8 cellular contexts compared by ENCODE assay signal in genomic region chr2:46296840-46297545, GRCh38. TPM values are rescaled to one million over a fixed set of nuclear protein-coding genes. Genes with fewer than 3 reads are reported as not detected.
DNase-seq lines count a peak whose midpoint lies in the region; ATAC-seq, FAIRE-seq and TF ChIP-seq lines count a peak whose summit lies in the region.

EPAS1 (plus strand) TSS chr2:46297407; CDS start chr2:46297912, 505 bp downstream.

- H3K9ac ChIP-seq in Loucy (ENCODE audit: low read depth, low read length, poor library complexity, severe bottlenecking) (peak within 1 kb of the TSS; percentile 68), astrocyte (ENCODE audit: low read length) (peak within 1 kb of the TSS; percentile 70)

- H3K4me3 Mint-ChIP-seq in GM23338 (peak within 1 kb of the TSS; percentile 84), astrocyte (ENCODE audit: unreplicated experiment) (peak within 1 kb of the TSS; percentile 89)

- H3K4me3 ChIP-seq in GM23338 = peak within 1 kb of the TSS; percentile 78
- H3K4me3 ChIP-seq in Loucy (ENCODE audit: low read length, poor library complexity, severe bottlenecking) = peak within 1 kb of the TSS; percentile 78
- peak within 1 kb of the TSS; percentile 67 for H3K4me3 ChIP-seq in astrocyte (ENCODE audit: insufficient read depth, low read depth, low read length)
- peak within 1 kb of the TSS; percentile 93 for H3K4me3 ChIP-seq in right cardiac atrium (ENCODE audit: low read length)
- H3K4me3 ChIP-seq in urinary bladder (ENCODE audit: low read depth, low read length) = peak within 1 kb of the TSS; percentile 73

- H2AFZ ChIP-seq in GM23338 = peak within 1 kb of the TSS; percentile 98
- peak within 1 kb of the TSS; percentile 72 for H2AFZ ChIP-seq in Loucy (ENCODE audit: low read length)
- H2AFZ ChIP-seq in astrocyte (ENCODE audit: low read depth, low read length) = peak within 1 kb of the TSS; percentile 82

- H3K36me3 ChIP-seq in GM23338 (ENCODE audit: insufficient read depth) (no peaks in the 10 kb centered on the region), Loucy (ENCODE audit: insufficient read depth, low read length) (no peaks in the 10 kb centered on the region), astrocyte (ENCODE audit: insufficient read depth, low read length) (no peaks in the 10 kb centered on the region), urinary bladder (ENCODE audit: insufficient read depth) (no peaks in the 10 kb centered on the region)

- H3K9me3 ChIP-seq in Loucy (ENCODE audit: insufficient read depth, low read depth, low read length) = no peaks in the 10 kb centered on the region
- H3K9me3 ChIP-seq in astrocyte (ENCODE audit: insufficient read depth, low read depth, low read length) = no peaks in the 10 kb centered on the region
- H3K9me3 ChIP-seq in right cardiac atrium (ENCODE audit: control insufficient read depth, low read length) = no peaks in the 10 kb centered on the region

- H3K9me2 ChIP-seq in GM23338 (ENCODE audit: insufficient read depth) (0 out of 2 replicates have a peak, but pooled peaks cover 1% of the 10 kb centered on the region), Loucy (replicated peaks; ENCODE audit: low read depth, low read length) (no peaks in the 10 kb centered on the region)

- FAIRE-seq in astrocyte (lab: Jason Lieb, UNC) = no peak

- DNase-seq in EH (ENCODE audit: low read depth) (peak; percentile 89), GM23338 (ENCODE audit: low spot score) (peak; percentile 92), T1000 (lab: John Stamatoyannopoulos, UW) (peak; percentile 75), astrocyte (ENCODE audit: low read depth) (peak; percentile 63), right cardiac atrium (peak; percentile 97 to 99 (median 99)), putamen (ENCODE audit: low spot score) (peak; percentile 76)

- peaks cover 74% of the 10 kb centered on the region for H3K27me3 Mint-ChIP-seq in GM23338 (ENCODE audit: insufficient read depth, low read depth, poor library complexity)
- peaks cover 60% of the 10 kb centered on the region for H3K27me3 Mint-ChIP-seq in astrocyte (ENCODE audit: low read depth, unreplicated experiment)

- intact Hi-C loops in right cardiac atrium (cut with DNase I) = loop anchor here in 3 of 4 donors (5.0 to 10.0 kb wide), 4 partner anchors 40 to 235 kb away; no protein-coding TSS in a partner anchor

- H3K79me2 ChIP-seq in GM23338 (replicated peaks; ENCODE audit: insufficient read depth) (no peaks in the 10 kb centered on the region), Loucy (ENCODE audit: insufficient read depth, low read length) (peaks cover 43% of the 10 kb centered on the region), astrocyte (ENCODE audit: insufficient read depth, low read length) (no peaks in the 10 kb centered on the region)

- H3K27ac ChIP-seq in GM23338 (ENCODE audit: low read depth) (no peak within 1 kb of the TSS), astrocyte (ENCODE audit: low read depth, low read length) (no peak within 1 kb of the TSS), right cardiac atrium (ENCODE audit: low read length) (peak within 1 kb of the TSS; percentile 98), urinary bladder (ENCODE audit: low read depth) (peak within 1 kb of the TSS; percentile 80)

- H3F3A ChIP-seq in GM23338 (replicated peaks; ENCODE audit: low read depth) = peaks cover 8% of the 10 kb centered on the region; the same call in 1 of the 2 replicates
- 0 out of 2 replicates have a peak, but pooled peaks cover 2% of the 10 kb centered on the region for H3F3A ChIP-seq in Loucy (ENCODE audit: low read depth)

- H3K4me2 ChIP-seq in GM23338 (peak within 1 kb of the TSS; percentile 95), Loucy (ENCODE audit: low read depth, low read length, poor library complexity, severe bottlenecking) (peak within 1 kb of the TSS; percentile 98), astrocyte (ENCODE audit: low read length) (peak within 1 kb of the TSS; percentile 86)

- H3K27ac Mint-ChIP-seq in GM23338 (no peak within 1 kb of the TSS), astrocyte (ENCODE audit: unreplicated experiment) (no peak within 1 kb of the TSS)

- TF ChIP-seq CTCF in GM23338 (conservative IDR thresholded peaks at IDR 0.05; ENCODE audit: low read depth in 2 of 2) (no peak), Loucy (conservative IDR thresholded peaks at IDR 0.05; ENCODE audit: low read length) (no peak), astrocyte (IDR thresholded peaks at IDR 0.05; ENCODE audit: insufficient read depth, low read depth, low read length) (no peak)

- H3K4me1 Mint-ChIP-seq in GM23338 (peaks cover 25% of the 10 kb centered on the region), astrocyte (ENCODE audit: low read depth, unreplicated experiment) (peaks cover 3% of the 10 kb centered on the region)

- H3K36me3 Mint-ChIP-seq in GM23338 (ENCODE audit: low read depth) (no peaks in the 10 kb centered on the region), astrocyte (ENCODE audit: low read depth, unreplicated experiment) (no peaks in the 10 kb centered on the region)

- H3K27me3 ChIP-seq in GM23338 (ENCODE audit: insufficient read depth) (peaks cover 73% of the 10 kb centered on the region), Loucy (ENCODE audit: insufficient read depth, low read length, poor library complexity, severe bottlenecking) (peaks cover 5% of the 10 kb centered on the region), astrocyte (ENCODE audit: insufficient read depth, low read length) (peaks cover 55% of the 10 kb centered on the region), right cardiac atrium (ENCODE audit: control insufficient read depth, insufficient read depth) (no peaks in the 10 kb centered on the region)

- under 1% methylated on average over 94 of the region's 94 CpGs for WGBS in right cardiac atrium
- under 1% methylated on average over 94 of the region's 94 CpGs for WGBS in urinary bladder

- H3K4me1 ChIP-seq in GM23338 (ENCODE audit: insufficient read depth) (peaks cover 27% of the 10 kb centered on the region), Loucy (ENCODE audit: insufficient read depth, low read length, poor library complexity, severe bottlenecking) (peaks cover 43% of the 10 kb centered on the region), astrocyte (ENCODE audit: insufficient read depth, low read length) (peaks cover 32% of the 10 kb centered on the region), right cardiac atrium (ENCODE audit: control insufficient read depth, insufficient read depth, low read length) (peaks cover 3% of the 10 kb centered on the region), urinary bladder (ENCODE audit: insufficient read depth) (no peaks in the 10 kb centered on the region)

- H4K20me1 ChIP-seq in GM23338 (replicated peaks; ENCODE audit: insufficient read depth) (peaks cover 16% of the 10 kb centered on the region), Loucy (ENCODE audit: insufficient read depth, low read length, poor library complexity, severe bottlenecking) (peaks cover 9% of the 10 kb centered on the region), astrocyte (ENCODE audit: insufficient read depth, low read length) (peaks cover 4% of the 10 kb centered on the region)

- peak; percentile 65 for ATAC-seq in GM23338
- peak; percentile 87 to 92 for ATAC-seq in right cardiac atrium

- H3K9me3 Mint-ChIP-seq in GM23338 = no peaks in the 10 kb centered on the region; the same call in 2 of the 3 replicates
- peaks cover 5% of the 10 kb centered on the region for H3K9me3 Mint-ChIP-seq in astrocyte (ENCODE audit: unreplicated experiment)

TF ChIP-seq in GM23338, 12 proteins besides CTCF, POLR2A, EP300 and RAD21:
- TF ChIP-seq POLR2AphosphoS5 (IDR thresholded peaks at IDR 0.05; ENCODE audit: low read depth) (peak; percentile 40; the same call in 1 of the 2 replicates), EZH2phosphoT487 (IDR thresholded peaks at IDR 0.05; ENCODE audit: unreplicated experiment) (no peak), EZH2 (IDR thresholded peaks at IDR 0.05; ENCODE audit: low read depth, unreplicated experiment) (peak; percentile 58), JUNB (IDR thresholded peaks at IDR 0.05; ENCODE audit: unreplicated experiment) (no peak), STAT1 (IDR thresholded peaks at IDR 0.05; ENCODE audit: unreplicated experiment) (no peak)

RNA-seq across cellular contexts. Expression of gene EPAS1, which starts in this region (rescaled TPM):
- 5.4 and 5.7 TPM in 2 replicates for total RNA-seq in GM23338 (2014; rRNA removed; shearing (Covaris generic))
- 0.52 and 0.68 TPM in 2 replicates for polyA plus RNA-seq in GM23338 (2016; fragmentation: Nextera tagmentation; extraction: Ambion mirVana)
- 42.8 and 42.9 TPM in 2 replicates for total RNA-seq in astrocyte
- 100 to 1,000 TPM; 210 to 340 (median 268) TPM for total RNA-seq in right cardiac atrium
- polyA plus RNA-seq in right cardiac atrium = 149 TPM
- total RNA-seq in urinary bladder = 42.8 TPM
- polyA plus RNA-seq in urinary bladder = 163 TPM

Comparison
In these comparisons a context has a peak if more than half of its experiments do, and no peak if none do; other contexts are left out.
1. RNA of gene EPAS1 (polyA plus RNA-seq): 163 TPM in urinary bladder (single experiment) and 149 TPM in right cardiac atrium (single experiment); 0.52 to 0.68 TPM in GM23338; every median in the first group is over 10 times any median in the second.
2. H3K27ac ChIP-seq: peak in right cardiac atrium (single experiment) and urinary bladder (single experiment); none in GM23338 (single experiment) and astrocyte (single experiment).
3. Peak in every context shown above with its lines, with median percentiles within 50 percentile points of each other: DNase-seq, H2AFZ ChIP-seq, H3K4me2 ChIP-seq and H3K4me3 ChIP-seq.